10 cellular contexts compared by ENCODE assay signal in the genomic region with DNA sequence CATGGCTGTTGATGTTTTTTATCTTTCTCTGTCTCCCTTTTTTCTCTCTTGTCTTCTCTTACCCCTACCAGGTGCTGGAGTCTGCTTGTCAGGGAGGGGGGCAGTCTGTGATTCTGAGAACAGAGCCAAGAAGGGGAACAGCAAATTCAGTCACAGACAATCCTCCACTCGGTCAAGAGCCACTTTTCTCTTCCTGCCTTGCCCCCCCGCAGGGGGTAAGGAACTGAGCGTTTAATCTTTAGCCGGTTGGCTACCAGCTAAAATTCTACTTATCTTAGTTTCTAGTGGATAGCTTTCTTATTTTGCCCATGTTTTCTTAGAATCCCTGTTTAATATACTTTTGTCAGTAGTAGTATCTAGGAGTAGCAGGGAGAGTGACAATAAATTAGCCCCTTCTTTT. TPM values are rescaled to one million over a fixed set of nuclear protein-coding genes. Genes with fewer than 3 reads are reported as not detected.
DNase-seq lines count a peak whose midpoint lies in the region; ATAC-seq and TF ChIP-seq lines count a peak whose summit lies in the region.
"Had no signal": no experiment of that assay in that cellular context is flagged by ENCODE, and none has a peak within 500 bp of the region (broad histone marks: within the 10 kb centered on the region; RNA-seq: fewer than 3 reads in every experiment).

No MANE protein-coding gene starts in this region.

- peaks cover 3% of the 10 kb centered on the region for H3K4me1 ChIP-seq in right cardiac atrium (ENCODE audit: control insufficient read depth, insufficient read depth, low read length)
- H3K4me1 ChIP-seq in ascending aorta: peaks cover 2 to 25% of the 10 kb centered on the region in 2 donors
- H3K4me1 ChIP-seq in vagina: peaks cover 37% of the 10 kb centered on the region
- peaks cover 20% of the 10 kb centered on the region for H3K4me1 ChIP-seq in body of pancreas

- no peak for TF ChIP-seq POLR2A in vagina (IDR thresholded peaks at IDR 0.05)
- no peak for TF ChIP-seq POLR2A in body of pancreas (IDR thresholded peaks at IDR 0.05)

- H3K36me3 Mint-ChIP-seq in mesothelial cell of epicardium: peaks cover 3% of the 10 kb centered on the region

- H3K27ac Mint-ChIP-seq in mesothelial cell of epicardium: peak overlapping the region; percentile 90

- H3K4me3 ChIP-seq in right cardiac atrium (ENCODE audit: low read length) (no peak overlapping the region), ascending aorta (peak overlapping the region; percentile 81 to 92), vagina (peak overlapping the region in 1 of 2 donors; percentile 95), body of pancreas (no peak overlapping the region)

- DNase-seq in right cardiac atrium (no peak), left ventricle myocardium superior (no peak), ascending aorta (ENCODE audit: low spot score in 2 of 2) (no peak), mesothelial cell of epicardium (ENCODE audit: low spot score in 2 of 2, unreplicated experiment in 2 of 2) (no peak), vagina (ENCODE audit: extremely low spot score in 2 of 2) (no peak), GM03348 (ENCODE audit: low spot score) (no peak), body of pancreas (no peak), RPMI8226 (no peak)
- DNase-seq: NCI-H1105, small intestine had no signal

- no peaks in the 10 kb centered on the region for H3K36me3 ChIP-seq in ascending aorta
- H3K36me3 ChIP-seq in vagina: no peaks in the 10 kb centered on the region
- H3K36me3 ChIP-seq in body of pancreas (replicated peaks in 1 of 2; ENCODE audit: insufficient read depth in 1 of 2, low read depth in 2 of 2): no peaks in the 10 kb centered on the region

- intact Hi-C loops in right cardiac atrium (cut with DNase I): no loop called here
- intact Hi-C loops in left ventricle myocardium superior (cut with micrococcal nuclease): no loop called here
- intact Hi-C loops in ascending aorta (cut with DNase I): loop anchor here (5.0 to 10.0 kb wide), 4 partner anchors 78 to 1515 kb away; a partner anchor contains a TSS
- intact Hi-C loops in vagina (cut with DNase I): no loop called here
- intact Hi-C loops in body of pancreas (cut with DNase I): no loop called here

- H3K27me3 ChIP-seq in right cardiac atrium (ENCODE audit: control insufficient read depth, insufficient read depth) (no peaks in the 10 kb centered on the region), ascending aorta (no peaks in the 10 kb centered on the region), vagina (no peaks in the 10 kb centered on the region), body of pancreas (no peaks in the 10 kb centered on the region)

- H3K4me3 Mint-ChIP-seq in mesothelial cell of epicardium: peak overlapping the region; percentile 64

- H3K9me3 Mint-ChIP-seq in mesothelial cell of epicardium: no peaks in the 10 kb centered on the region

- 16% methylated on average over 4 of the region's 4 CpGs for whole genome bisulfite sequencing in right cardiac atrium
- 27 to 38% methylated on average over 4 of the region's 4 CpGs for WGBS in body of pancreas, 2 donors

- ATAC-seq in right cardiac atrium (no peak), left ventricle myocardium superior (no peak), body of pancreas (no peak)

- no peaks in the 10 kb centered on the region for H3K27me3 Mint-ChIP-seq in mesothelial cell of epicardium (ENCODE audit: low read depth)

- peaks cover 48% of the 10 kb centered on the region for H3K4me1 Mint-ChIP-seq in mesothelial cell of epicardium

- H3K9me3 ChIP-seq in right cardiac atrium (ENCODE audit: control insufficient read depth, low read length) (no peaks in the 10 kb centered on the region), ascending aorta (no peaks in the 10 kb centered on the region), vagina (no peaks in the 10 kb centered on the region), body of pancreas (no peaks in the 10 kb centered on the region)

- H3K27ac ChIP-seq in right cardiac atrium (ENCODE audit: low read length) (peak overlapping the region; percentile 3), ascending aorta (peak overlapping the region; percentile 97 to 99), vagina (peak overlapping the region; percentile 36), body of pancreas (no peak overlapping the region)

- TF ChIP-seq CTCF in ascending aorta (IDR thresholded peaks at IDR 0.05) (no peak), mesothelial cell of epicardium (IDR thresholded peaks at IDR 0.05; ENCODE audit: unreplicated experiment) (no peak), vagina (IDR thresholded peaks at IDR 0.05) (no peak), body of pancreas (IDR thresholded peaks at IDR 0.05) (no peak)

RNA-seq across cellular contexts. Expression of a gene that starts 1.9 kb away (rescaled TPM):
- total RNA-seq in right cardiac atrium (10 to 100 TPM; 11.3 to 17.6 (median 15.3) TPM), left ventricle myocardium superior (9.7 TPM), ascending aorta (26.0 TPM), mesothelial cell of epicardium (121 to 124 TPM (median 123 TPM) in 3 replicates), vagina (44.7 TPM), body of pancreas (10 to 100 TPM; 18.1 to 19.5 TPM)
- 12.0 TPM for polyA plus RNA-seq in right cardiac atrium

RNA-seq across cellular contexts. Expression of a gene that starts 37.1 kb away (rescaled TPM):
- 10 to 100 TPM; 13.5 to 44.5 (median 22.6) TPM for total RNA-seq in right cardiac atrium
- 49.4 TPM for polyA plus RNA-seq in right cardiac atrium
- 29.1 TPM for total RNA-seq in left ventricle myocardium superior
- total RNA-seq in ascending aorta: 174 TPM
- 0.60 to 1.8 TPM (median 1.5 TPM) in 3 replicates for total RNA-seq in mesothelial cell of epicardium
- 159 TPM for total RNA-seq in vagina
- 10 to 100 TPM; 17.9 to 33.0 TPM for total RNA-seq in body of pancreas

Comparison
In these comparisons a context has a peak if more than half of its experiments do, and no peak if none do; other contexts are left out.
1. H3K27ac ChIP-seq: peak in right cardiac atrium (single experiment), ascending aorta (2 of 2) and vagina (single experiment); none in body of pancreas (0 of 4).
2. H3K4me3 ChIP-seq: peak in ascending aorta (2 of 2); none in right cardiac atrium (single experiment) and body of pancreas (0 of 2).